1 cellular context compared by ENCODE assay signal in genomic region chr11:22079133-22079847, GRCh38.
TF ChIP-seq lines count a peak whose summit lies in the region.

No MANE protein-coding gene starts in this region.

TF ChIP-seq in SK-N-SH, 30 proteins besides CTCF, POLR2A, EP300 and RAD21 (continued from another document):
- TF ChIP-seq ELF1 (IDR thresholded peaks at IDR 0.05) (no peak), FOSL2 (IDR thresholded peaks at IDR 0.05; ENCODE audit: borderline replicate concordance, low read depth) (no peak), TEAD4 (IDR thresholded peaks at IDR 0.05; ENCODE audit: borderline replicate concordance, insufficient read depth) (no peak), REST (IDR thresholded peaks at IDR 0.05; ENCODE audit: low read depth, low read length) (no peak), JUND (IDR thresholded peaks at IDR 0.05) (no peak), FOXJ3 (CRISPR knock-in tag; IDR thresholded peaks at IDR 0.05) (no peak)
